In the genomic region with DNA sequence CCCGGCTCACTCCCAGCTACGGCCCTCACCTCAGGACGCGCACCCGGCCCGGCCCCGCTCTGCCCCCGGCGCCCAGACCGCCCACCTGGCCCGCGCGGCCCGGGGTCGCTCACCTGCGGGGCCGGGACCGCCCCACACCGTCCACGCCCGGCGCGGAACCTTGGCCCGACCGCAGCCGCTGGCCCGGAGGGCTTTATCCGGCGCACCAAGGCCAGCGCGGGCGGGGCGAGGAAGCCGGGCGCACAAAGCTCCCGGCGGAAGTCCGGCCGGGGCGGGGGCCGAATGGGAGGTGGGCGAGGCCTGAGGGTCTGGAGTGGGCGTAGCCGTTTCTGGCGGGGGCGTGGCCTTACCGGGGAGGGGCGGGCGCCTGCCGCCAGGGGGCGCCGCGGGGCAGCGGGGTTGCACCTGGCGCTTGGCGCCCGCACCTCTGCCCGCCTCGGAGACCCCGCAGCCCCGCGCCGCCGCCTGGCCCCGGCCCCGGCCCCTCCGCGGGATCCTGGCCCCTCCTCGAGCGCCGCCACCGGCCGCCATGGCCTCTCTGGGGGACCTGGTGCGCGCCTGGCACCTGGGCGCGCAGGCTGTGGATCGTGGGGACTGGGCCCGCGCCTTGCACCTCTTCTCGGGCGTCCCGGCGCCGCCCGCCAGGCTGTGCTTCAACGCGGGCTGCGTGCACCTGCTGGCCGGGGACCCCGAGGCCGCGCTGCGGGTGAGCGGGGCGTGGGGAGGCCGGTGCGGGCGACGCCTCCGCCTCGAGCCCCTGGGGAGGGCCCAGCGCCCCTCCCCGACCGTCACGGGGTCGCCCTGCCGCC, we compare ENCODE assay signal across 1 cellular context.
TF ChIP-seq lines count a peak whose summit lies in the region.

A gene with protein sequence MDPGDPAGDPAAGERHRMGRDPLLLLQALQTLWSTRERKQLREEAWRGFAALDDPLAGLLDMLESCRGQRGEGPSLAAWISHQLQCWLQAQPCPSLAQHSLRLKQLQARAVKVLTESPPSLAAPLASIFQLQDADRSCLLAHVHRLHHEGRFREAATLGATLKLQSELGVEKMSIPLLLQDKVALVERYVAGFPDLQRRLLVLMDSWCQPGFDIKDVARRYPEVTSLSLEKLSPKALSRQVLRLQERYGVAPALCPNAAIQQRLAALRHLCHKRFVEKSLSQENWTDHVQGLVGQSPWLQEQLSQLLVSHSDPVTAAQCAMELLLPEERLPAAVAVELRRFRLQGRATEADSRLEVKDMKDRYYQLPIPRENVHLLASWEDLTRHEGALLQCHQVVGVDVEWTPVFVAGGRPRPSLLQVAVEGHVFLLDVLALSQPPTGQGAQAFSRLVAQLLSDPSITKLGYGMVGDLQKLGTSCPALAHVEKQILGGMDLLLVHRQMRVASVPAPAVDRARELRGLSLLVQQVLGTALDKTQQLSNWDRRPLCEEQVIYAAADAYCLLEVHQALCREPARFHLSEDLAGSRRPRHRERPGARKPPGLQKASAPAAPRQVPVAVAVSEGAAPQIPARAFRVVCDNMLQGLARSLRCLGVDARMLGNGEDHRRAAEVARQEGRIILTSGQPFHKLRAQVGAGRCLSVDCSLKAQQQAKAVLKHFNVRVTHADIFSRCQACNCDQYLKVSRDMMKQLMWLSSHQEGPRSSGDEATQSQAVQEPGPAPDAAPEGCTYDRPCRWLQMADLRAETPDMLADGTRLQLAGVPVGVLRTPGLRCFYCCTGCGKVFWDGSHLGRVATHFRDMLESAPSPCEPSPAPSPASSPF (minus strand): TSS at position 162 of the 809 bp plus-strand sequence. CDS start 27,805 bp downstream, outside the sequence.
A gene with protein sequence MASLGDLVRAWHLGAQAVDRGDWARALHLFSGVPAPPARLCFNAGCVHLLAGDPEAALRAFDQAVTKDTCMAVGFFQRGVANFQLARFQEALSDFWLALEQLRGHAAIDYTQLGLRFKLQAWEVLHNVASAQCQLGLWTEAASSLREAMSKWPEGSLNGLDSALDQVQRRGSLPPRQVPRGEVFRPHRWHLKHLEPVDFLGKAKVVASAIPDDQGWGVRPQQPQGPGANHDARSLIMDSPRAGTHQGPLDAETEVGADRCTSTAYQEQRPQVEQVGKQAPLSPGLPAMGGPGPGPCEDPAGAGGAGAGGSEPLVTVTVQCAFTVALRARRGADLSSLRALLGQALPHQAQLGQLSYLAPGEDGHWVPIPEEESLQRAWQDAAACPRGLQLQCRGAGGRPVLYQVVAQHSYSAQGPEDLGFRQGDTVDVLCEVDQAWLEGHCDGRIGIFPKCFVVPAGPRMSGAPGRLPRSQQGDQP (plus strand): TSS at position 393 of the 809 bp plus-strand sequence. CDS start 137 bp downstream, at position 530.

TF ChIP-seq in HepG2, 621 proteins besides CTCF, POLR2A, EP300 and RAD21 (continued from another document and continues in another):
- TF ChIP-seq, protein P1, sequence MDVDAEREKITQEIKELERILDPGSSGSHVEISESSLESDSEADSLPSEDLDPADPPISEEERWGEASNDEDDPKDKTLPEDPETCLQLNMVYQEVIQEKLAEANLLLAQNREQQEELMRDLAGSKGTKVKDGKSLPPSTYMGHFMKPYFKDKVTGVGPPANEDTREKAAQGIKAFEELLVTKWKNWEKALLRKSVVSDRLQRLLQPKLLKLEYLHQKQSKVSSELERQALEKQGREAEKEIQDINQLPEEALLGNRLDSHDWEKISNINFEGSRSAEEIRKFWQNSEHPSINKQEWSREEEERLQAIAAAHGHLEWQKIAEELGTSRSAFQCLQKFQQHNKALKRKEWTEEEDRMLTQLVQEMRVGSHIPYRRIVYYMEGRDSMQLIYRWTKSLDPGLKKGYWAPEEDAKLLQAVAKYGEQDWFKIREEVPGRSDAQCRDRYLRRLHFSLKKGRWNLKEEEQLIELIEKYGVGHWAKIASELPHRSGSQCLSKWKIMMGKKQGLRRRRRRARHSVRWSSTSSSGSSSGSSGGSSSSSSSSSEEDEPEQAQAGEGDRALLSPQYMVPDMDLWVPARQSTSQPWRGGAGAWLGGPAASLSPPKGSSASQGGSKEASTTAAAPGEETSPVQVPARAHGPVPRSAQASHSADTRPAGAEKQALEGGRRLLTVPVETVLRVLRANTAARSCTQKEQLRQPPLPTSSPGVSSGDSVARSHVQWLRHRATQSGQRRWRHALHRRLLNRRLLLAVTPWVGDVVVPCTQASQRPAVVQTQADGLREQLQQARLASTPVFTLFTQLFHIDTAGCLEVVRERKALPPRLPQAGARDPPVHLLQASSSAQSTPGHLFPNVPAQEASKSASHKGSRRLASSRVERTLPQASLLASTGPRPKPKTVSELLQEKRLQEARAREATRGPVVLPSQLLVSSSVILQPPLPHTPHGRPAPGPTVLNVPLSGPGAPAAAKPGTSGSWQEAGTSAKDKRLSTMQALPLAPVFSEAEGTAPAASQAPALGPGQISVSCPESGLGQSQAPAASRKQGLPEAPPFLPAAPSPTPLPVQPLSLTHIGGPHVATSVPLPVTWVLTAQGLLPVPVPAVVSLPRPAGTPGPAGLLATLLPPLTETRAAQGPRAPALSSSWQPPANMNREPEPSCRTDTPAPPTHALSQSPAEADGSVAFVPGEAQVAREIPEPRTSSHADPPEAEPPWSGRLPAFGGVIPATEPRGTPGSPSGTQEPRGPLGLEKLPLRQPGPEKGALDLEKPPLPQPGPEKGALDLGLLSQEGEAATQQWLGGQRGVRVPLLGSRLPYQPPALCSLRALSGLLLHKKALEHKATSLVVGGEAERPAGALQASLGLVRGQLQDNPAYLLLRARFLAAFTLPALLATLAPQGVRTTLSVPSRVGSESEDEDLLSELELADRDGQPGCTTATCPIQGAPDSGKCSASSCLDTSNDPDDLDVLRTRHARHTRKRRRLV (CRISPR knock-in tag; IDR thresholded peaks at IDR 0.05): no peak
- TF ChIP-seq, protein P2, sequence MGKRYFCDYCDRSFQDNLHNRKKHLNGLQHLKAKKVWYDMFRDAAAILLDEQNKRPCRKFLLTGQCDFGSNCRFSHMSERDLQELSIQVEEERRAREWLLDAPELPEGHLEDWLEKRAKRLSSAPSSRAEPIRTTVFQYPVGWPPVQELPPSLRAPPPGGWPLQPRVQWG (CRISPR knock-in tag; IDR thresholded peaks at IDR 0.05; ENCODE audit: borderline replicate concordance, low read depth): no peak
- TF ChIP-seq, protein P3, sequence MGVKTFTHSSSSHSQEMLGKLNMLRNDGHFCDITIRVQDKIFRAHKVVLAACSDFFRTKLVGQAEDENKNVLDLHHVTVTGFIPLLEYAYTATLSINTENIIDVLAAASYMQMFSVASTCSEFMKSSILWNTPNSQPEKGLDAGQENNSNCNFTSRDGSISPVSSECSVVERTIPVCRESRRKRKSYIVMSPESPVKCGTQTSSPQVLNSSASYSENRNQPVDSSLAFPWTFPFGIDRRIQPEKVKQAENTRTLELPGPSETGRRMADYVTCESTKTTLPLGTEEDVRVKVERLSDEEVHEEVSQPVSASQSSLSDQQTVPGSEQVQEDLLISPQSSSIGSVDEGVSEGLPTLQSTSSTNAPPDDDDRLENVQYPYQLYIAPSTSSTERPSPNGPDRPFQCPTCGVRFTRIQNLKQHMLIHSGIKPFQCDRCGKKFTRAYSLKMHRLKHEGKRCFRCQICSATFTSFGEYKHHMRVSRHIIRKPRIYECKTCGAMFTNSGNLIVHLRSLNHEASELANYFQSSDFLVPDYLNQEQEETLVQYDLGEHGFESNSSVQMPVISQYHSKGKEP (CRISPR knock-in tag; IDR thresholded peaks at IDR 0.05): no peak
- TF ChIP-seq, protein P4, sequence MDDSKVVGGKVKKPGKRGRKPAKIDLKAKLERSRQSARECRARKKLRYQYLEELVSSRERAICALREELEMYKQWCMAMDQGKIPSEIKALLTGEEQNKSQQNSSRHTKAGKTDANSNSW (CRISPR knock-in tag; IDR thresholded peaks at IDR 0.05; ENCODE audit: borderline replicate concordance): no peak
- TF ChIP-seq, protein P5, sequence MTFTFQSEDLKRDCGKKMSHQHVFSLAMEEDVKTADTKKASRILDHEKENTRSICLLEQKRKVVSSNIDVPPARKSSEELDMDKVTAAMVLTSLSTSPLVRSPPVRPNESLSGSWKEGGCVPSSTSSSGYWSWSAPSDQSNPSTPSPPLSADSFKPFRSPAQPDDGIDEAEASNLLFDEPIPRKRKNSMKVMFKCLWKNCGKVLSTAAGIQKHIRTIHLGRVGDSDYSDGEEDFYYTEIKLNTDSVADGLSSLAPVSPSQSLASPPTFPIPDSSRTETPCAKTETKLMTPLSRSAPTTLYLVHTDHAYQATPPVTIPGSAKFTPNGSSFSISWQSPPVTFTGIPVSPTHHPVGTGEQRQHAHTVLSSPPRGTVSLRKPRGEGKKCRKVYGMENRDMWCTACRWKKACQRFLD (CRISPR knock-in tag; IDR thresholded peaks at IDR 0.05; ENCODE audit: borderline replicate concordance): no peak
- TF ChIP-seq, protein P6, sequence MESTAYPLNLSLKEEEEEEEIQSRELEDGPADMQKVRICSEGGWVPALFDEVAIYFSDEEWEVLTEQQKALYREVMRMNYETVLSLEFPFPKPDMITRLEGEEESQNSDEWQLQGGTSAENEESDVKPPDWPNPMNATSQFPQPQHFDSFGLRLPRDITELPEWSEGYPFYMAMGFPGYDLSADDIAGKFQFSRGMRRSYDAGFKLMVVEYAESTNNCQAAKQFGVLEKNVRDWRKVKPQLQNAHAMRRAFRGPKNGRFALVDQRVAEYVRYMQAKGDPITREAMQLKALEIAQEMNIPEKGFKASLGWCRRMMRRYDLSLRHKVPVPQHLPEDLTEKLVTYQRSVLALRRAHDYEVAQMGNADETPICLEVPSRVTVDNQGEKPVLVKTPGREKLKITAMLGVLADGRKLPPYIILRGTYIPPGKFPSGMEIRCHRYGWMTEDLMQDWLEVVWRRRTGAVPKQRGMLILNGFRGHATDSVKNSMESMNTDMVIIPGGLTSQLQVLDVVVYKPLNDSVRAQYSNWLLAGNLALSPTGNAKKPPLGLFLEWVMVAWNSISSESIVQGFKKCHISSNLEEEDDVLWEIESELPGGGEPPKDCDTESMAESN (CRISPR knock-in tag; conservative IDR thresholded peaks at IDR 0.05): peak; percentile 92
- TF ChIP-seq ZFP41 (CRISPR knock-in tag; IDR thresholded peaks at IDR 0.05; ENCODE audit: borderline replicate concordance) (no peak), NFE2L2 (IDR thresholded peaks at IDR 0.05; ENCODE audit: low read length) (no peak), ATF7 (IDR thresholded peaks at IDR 0.05) (no peak), ATF7 (CRISPR knock-in tag; IDR thresholded peaks at IDR 0.05) (no peak), ZSCAN21 (CRISPR knock-in tag; IDR thresholded peaks at IDR 0.05; ENCODE audit: borderline replicate concordance) (peak; percentile 29; the same call in 1 of the 2 replicates), ARNTL (CRISPR knock-in tag; IDR thresholded peaks at IDR 0.05) (no peak; the same call in 1 of the 2 replicates), TBX2 (CRISPR knock-in tag; IDR thresholded peaks at IDR 0.05; ENCODE audit: borderline replicate concordance) (no peak), SMAD9 (CRISPR knock-in tag; IDR thresholded peaks at IDR 0.05) (no peak), ZNF10 (CRISPR knock-in tag; IDR thresholded peaks at IDR 0.05; ENCODE audit: borderline replicate concordance, low read depth) (no peak), NFE2 (CRISPR knock-in tag; IDR thresholded peaks at IDR 0.05) (no peak), MAZ (IDR thresholded peaks at IDR 0.05; ENCODE audit: borderline replicate concordance, low read depth, low read length) (peak; percentile 98), MAZ (CRISPR knock-in tag; IDR thresholded peaks at IDR 0.05; ENCODE audit: low read depth) (peak; percentile 98), ZNF350 (CRISPR knock-in tag; IDR thresholded peaks at IDR 0.05; ENCODE audit: borderline replicate concordance, low read depth) (no peak), ZIK1 (CRISPR knock-in tag; IDR thresholded peaks at IDR 0.05; ENCODE audit: borderline replicate concordance, low read depth) (peak; percentile 78; the same call in 1 of the 2 replicates), ZNF326 (CRISPR knock-in tag; IDR thresholded peaks at IDR 0.05; ENCODE audit: borderline replicate concordance) (no peak)
- TF ChIP-seq, protein P7, sequence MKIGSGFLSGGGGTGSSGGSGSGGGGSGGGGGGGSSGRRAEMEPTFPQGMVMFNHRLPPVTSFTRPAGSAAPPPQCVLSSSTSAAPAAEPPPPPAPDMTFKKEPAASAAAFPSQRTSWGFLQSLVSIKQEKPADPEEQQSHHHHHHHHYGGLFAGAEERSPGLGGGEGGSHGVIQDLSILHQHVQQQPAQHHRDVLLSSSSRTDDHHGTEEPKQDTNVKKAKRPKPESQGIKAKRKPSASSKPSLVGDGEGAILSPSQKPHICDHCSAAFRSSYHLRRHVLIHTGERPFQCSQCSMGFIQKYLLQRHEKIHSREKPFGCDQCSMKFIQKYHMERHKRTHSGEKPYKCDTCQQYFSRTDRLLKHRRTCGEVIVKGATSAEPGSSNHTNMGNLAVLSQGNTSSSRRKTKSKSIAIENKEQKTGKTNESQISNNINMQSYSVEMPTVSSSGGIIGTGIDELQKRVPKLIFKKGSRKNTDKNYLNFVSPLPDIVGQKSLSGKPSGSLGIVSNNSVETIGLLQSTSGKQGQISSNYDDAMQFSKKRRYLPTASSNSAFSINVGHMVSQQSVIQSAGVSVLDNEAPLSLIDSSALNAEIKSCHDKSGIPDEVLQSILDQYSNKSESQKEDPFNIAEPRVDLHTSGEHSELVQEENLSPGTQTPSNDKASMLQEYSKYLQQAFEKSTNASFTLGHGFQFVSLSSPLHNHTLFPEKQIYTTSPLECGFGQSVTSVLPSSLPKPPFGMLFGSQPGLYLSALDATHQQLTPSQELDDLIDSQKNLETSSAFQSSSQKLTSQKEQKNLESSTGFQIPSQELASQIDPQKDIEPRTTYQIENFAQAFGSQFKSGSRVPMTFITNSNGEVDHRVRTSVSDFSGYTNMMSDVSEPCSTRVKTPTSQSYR (CRISPR knock-in tag; IDR thresholded peaks at IDR 0.05; ENCODE audit: borderline replicate concordance): peak; percentile 37; the same call in 1 of the 2 replicates
- TF ChIP-seq, protein P8, sequence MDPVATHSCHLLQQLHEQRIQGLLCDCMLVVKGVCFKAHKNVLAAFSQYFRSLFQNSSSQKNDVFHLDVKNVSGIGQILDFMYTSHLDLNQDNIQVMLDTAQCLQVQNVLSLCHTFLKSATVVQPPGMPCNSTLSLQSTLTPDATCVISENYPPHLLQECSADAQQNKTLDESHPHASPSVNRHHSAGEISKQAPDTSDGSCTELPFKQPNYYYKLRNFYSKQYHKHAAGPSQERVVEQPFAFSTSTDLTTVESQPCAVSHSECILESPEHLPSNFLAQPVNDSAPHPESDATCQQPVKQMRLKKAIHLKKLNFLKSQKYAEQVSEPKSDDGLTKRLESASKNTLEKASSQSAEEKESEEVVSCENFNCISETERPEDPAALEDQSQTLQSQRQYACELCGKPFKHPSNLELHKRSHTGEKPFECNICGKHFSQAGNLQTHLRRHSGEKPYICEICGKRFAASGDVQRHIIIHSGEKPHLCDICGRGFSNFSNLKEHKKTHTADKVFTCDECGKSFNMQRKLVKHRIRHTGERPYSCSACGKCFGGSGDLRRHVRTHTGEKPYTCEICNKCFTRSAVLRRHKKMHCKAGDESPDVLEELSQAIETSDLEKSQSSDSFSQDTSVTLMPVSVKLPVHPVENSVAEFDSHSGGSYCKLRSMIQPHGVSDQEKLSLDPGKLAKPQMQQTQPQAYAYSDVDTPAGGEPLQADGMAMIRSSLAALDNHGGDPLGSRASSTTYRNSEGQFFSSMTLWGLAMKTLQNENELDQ (CRISPR knock-in tag; IDR thresholded peaks at IDR 0.05; ENCODE audit: borderline replicate concordance): no peak
- TF ChIP-seq, protein P9, sequence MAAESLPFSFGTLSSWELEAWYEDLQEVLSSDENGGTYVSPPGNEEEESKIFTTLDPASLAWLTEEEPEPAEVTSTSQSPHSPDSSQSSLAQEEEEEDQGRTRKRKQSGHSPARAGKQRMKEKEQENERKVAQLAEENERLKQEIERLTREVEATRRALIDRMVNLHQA (CRISPR knock-in tag; IDR thresholded peaks at IDR 0.05): no peak
- TF ChIP-seq, protein P10, sequence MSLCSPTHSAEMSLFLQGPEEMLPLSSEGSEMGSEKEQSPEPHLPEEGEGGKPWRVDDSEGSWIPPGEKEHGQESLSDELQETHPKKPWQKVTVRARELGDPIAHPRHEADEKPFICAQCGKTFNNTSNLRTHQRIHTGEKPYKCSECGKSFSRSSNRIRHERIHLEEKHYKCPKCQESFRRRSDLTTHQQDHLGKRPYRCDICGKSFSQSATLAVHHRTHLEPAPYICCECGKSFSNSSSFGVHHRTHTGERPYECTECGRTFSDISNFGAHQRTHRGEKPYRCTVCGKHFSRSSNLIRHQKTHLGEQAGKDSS (CRISPR knock-in tag; IDR thresholded peaks at IDR 0.05; ENCODE audit: borderline replicate concordance, low read depth): peak; percentile 82; the same call in 1 of the 2 replicates
